ENCODE assay signal across 12 cellular contexts in genomic region chr13:67221630-67222226, GRCh38. TPM values are rescaled to one million over a fixed set of nuclear protein-coding genes. Genes with fewer than 3 reads are reported as not detected.
DNase-seq lines count a peak whose midpoint lies in the region; ATAC-seq and TF ChIP-seq lines count a peak whose summit lies in the region.
"Had no signal": no experiment of that assay in that cellular context is flagged by ENCODE, and none has a peak within 500 bp of the region (broad histone marks: within the 10 kb centered on the region; RNA-seq: fewer than 3 reads in every experiment).

No MANE protein-coding gene starts in this region.

- H3K36me3 Mint-ChIP-seq in brain, result peaks cover 16% of the 10 kb centered on the region

- TF ChIP-seq CTCF in left ventricle myocardium inferior (IDR thresholded peaks at IDR 0.05; ENCODE audit: borderline replicate concordance), result no peak
- no peak for TF ChIP-seq CTCF in right atrium auricular region (IDR thresholded peaks at IDR 0.05)
- no peak for TF ChIP-seq CTCF in brain (conservative IDR thresholded peaks at IDR 0.05)

- H3K4me1 Mint-ChIP-seq in brain, result peaks cover 79% of the 10 kb centered on the region

- no peaks in the 10 kb centered on the region for H3K27me3 ChIP-seq in left ventricle myocardium inferior (ENCODE audit: low read depth)
- no peaks in the 10 kb centered on the region for H3K27me3 ChIP-seq in right atrium auricular region

- H3K9me3 ChIP-seq in left ventricle myocardium inferior (replicated peaks) (no peaks in the 10 kb centered on the region), right atrium auricular region (no peaks in the 10 kb centered on the region)

- ATAC-seq in HG03139 (IDR thresholded peaks at IDR 0.05; ENCODE audit: unreplicated experiment) (peak; percentile 69), HG02571 (IDR thresholded peaks at IDR 0.05; ENCODE audit: unreplicated experiment) (no peak), GM21515 (IDR thresholded peaks at IDR 0.05; ENCODE audit: unreplicated experiment) (no peak)

- H3K4me3 ChIP-seq in left ventricle myocardium inferior (peak overlapping the region; percentile 37), right atrium auricular region (no peak overlapping the region)
- H3K4me3 ChIP-seq: lung had no signal

- no peaks in the 10 kb centered on the region for H3K27me3 Mint-ChIP-seq in brain

- no peak overlapping the region for H3K27ac ChIP-seq in left ventricle myocardium inferior (replicated peaks)
- H3K27ac ChIP-seq in right atrium auricular region, result no peak overlapping the region

- peak overlapping the region; percentile 30 to 80 (median 67) for H3K4me3 Mint-ChIP-seq in brain

- H3K27ac Mint-ChIP-seq in brain, result no peak overlapping the region

- intact Hi-C loops in left ventricle myocardium inferior (cut with micrococcal nuclease), result no loop called here

- H3K36me3 ChIP-seq in left ventricle myocardium inferior (no peaks in the 10 kb centered on the region), right atrium auricular region (no peaks in the 10 kb centered on the region)

- DNase-seq in left ventricle myocardium inferior (no peak), right atrium auricular region (ENCODE audit: low spot score) (no peak), DMS79 treated with DMSO at 0.1 percent for 48 hours (lab: John Stamatoyannopoulos, UW) (no peak), NCI-H446 (lab: John Stamatoyannopoulos, UW) (no peak)
- DNase-seq: activated T-cell treated with anti-CD3 and anti-CD28 coated beads, Interleukin-2, amount 50 U/mL, for 1 hour; cerebellar nuclear complex; T-helper 9 cell had no signal

- no peaks in the 10 kb centered on the region for H3K9me3 Mint-ChIP-seq in brain

- H3K4me1 ChIP-seq in left ventricle myocardium inferior (peaks cover 60% of the 10 kb centered on the region), right atrium auricular region (peaks cover 0 to 25% of the 10 kb centered on the region in 2 donors)

RNA-seq across cellular contexts. Expression of gene PCDH9, which starts 8.4 kb away (rescaled TPM):
- 14.7 TPM for total RNA-seq in left ventricle myocardium inferior
- total RNA-seq in right atrium auricular region, result 10 to 100 TPM; 19.4 to 28.7 TPM
- 9.9 TPM for polyA plus RNA-seq in brain (ENCODE audit: insufficient read depth, low read depth, low replicate concordance)
